20 cellular contexts compared by ENCODE assay signal in the genomic region with DNA sequence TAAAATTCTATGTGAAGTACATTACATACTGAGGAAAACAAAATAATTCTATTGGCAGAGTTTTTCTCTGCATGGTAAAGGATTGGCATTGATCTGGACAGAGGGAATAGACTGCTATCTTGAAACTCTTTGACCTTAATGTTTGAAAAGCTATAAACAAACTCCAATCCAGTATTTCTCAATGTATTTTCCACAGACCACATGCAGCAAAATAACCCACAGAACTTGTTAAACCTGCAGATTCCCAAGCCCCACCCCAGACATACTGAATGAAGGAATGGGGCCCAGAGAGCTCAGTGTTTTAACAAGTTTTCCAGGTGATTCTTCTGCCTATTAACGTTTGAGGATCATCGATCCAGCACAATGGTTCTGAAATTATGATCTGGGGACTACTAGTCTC. TPM values are rescaled to one million over a fixed set of nuclear protein-coding genes. Genes with fewer than 3 reads are reported as not detected.
"Had no signal": no experiment of that assay in that cellular context is flagged by ENCODE, and none has a peak within 500 bp of the region (broad histone marks: within the 10 kb centered on the region; RNA-seq: fewer than 3 reads in every experiment).

No MANE protein-coding gene starts in this region.

- H3K27ac ChIP-seq: heart left ventricle, pancreas, thoracic aorta, transverse colon had no signal

- DNase-seq: effector memory CD4-positive, alpha-beta T cell; foreskin melanocyte; heart left ventricle; hypothalamus; islet precursor cell; left ventricle myocardium superior; mesendoderm; naive B cell; occipital lobe; pancreas; right cardiac atrium; stimulated activated CD4-positive, alpha-beta T cell treated with anti-CD3 and anti-CD28 coated beads, Interleukin-1b, Interleukin-23, amount 100 ng/mL, for 48 hours; stimulated activated CD4-positive, alpha-beta T cell treated with anti-CD3 and anti-CD28 coated beads, Interleukin-4, amount 100 ng/mL, for 24 hours; stimulated activated naive CD8-positive, alpha-beta T cell treated with anti-CD3 and anti-CD28 coated beads, Interleukin-15, amount 100 ng/mL, for 72 hours; transverse colon had no signal

- H3K4me1 ChIP-seq: heart left ventricle, pancreas, transverse colon had no signal

- FAIRE-seq: endometrium, urothelium cell line had no signal

- H3K27me3 ChIP-seq: pancreas, transverse colon had no signal

- H3K9me3 ChIP-seq: heart left ventricle, pancreas, thoracic aorta, transverse colon had no signal

- H3K36me3 ChIP-seq: heart left ventricle, pancreas, thoracic aorta, transverse colon had no signal

- ATAC-seq: heart left ventricle; left ventricle myocardium superior; pancreas; right cardiac atrium; stimulated activated memory B cell treated with anti-CD40 and anti-IgM and Interleukin-4, amounts not matched to agents 10 μg/mL and 1 μg/mL and 100 μg/mL, for 72 hours; stimulated activated naive CD8-positive, alpha-beta T cell treated with anti-CD3 and anti-CD28 coated beads, Interleukin-15, amount 100 ng/mL, for 72 hours had no signal

- H3K4me3 ChIP-seq: heart left ventricle, lung, pancreas, thoracic aorta, transverse colon had no signal

RNA-seq across cellular contexts. Expression of a gene that starts 15.7 kb away (rescaled TPM):
- total RNA-seq: thoracic aorta had no signal
